19 cellular contexts compared by ENCODE assay signal in the genomic region with DNA sequence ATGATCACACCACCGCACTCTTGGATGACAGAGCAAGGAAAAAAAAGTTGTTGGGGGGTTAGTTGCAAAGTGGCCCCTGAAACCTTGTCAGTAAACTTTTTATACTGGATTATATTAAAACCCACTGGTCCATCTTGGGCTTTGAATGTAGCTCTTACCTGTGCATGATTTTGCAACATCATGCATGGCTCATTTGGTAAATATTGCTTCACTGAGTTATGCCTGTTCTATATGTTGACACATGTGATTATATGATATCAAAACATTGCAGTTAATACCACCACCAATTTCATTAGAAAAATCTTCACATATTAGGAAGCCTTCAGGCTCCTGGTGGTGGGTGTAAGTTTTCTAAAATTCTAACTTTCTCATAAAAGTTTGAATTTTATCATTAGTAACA. TPM values are rescaled to one million over a fixed set of nuclear protein-coding genes. Genes with fewer than 3 reads are reported as not detected.
DNase-seq lines count a peak whose midpoint lies in the region; ATAC-seq, FAIRE-seq and TF ChIP-seq lines count a peak whose summit lies in the region.
"Had no signal": no experiment of that assay in that cellular context is flagged by ENCODE, and none has a peak within 500 bp of the region (broad histone marks: within the 10 kb centered on the region; RNA-seq: fewer than 3 reads in every experiment).

No MANE protein-coding gene starts in this region.

- no peaks in the 10 kb centered on the region for H3K9me3 ChIP-seq in PC-3 (ENCODE audit: low read length)
- H3K9me3 ChIP-seq in astrocyte (ENCODE audit: insufficient read depth, low read depth, low read length) = no peaks in the 10 kb centered on the region
- H3K9me3 ChIP-seq in HepG2 (ENCODE audit: low read length) = no peaks in the 10 kb centered on the region
- H3K9me3 ChIP-seq: BLaER1 had no signal

- H3K4me1 ChIP-seq in PC-3 (ENCODE audit: insufficient read depth, low read length) (no peaks in the 10 kb centered on the region), astrocyte (ENCODE audit: insufficient read depth, low read length) (no peaks in the 10 kb centered on the region), HepG2 (ENCODE audit: insufficient read depth, low read length) (no peaks in the 10 kb centered on the region)
- H3K4me1 ChIP-seq: BLaER1 had no signal

- H3K4me3 ChIP-seq in PC-3 (ENCODE audit: low read length) = no peak overlapping the region
- H3K4me3 ChIP-seq in astrocyte (ENCODE audit: insufficient read depth, low read depth, low read length) = no peak overlapping the region
- no peak overlapping the region for H3K4me3 ChIP-seq in HepG2 (replicated peaks in 1 of 3; ENCODE audit: insufficient read depth in 1 of 3, low read depth in 2 of 3, low read length in 3 of 3)
- H3K4me3 ChIP-seq: BLaER1, GM23338 had no signal

- no peaks in the 10 kb centered on the region for H4K20me1 ChIP-seq in PC-3 (ENCODE audit: low read length)
- peaks cover 51% of the 10 kb centered on the region for H4K20me1 ChIP-seq in astrocyte (ENCODE audit: insufficient read depth, low read length)
- no peaks in the 10 kb centered on the region for H4K20me1 ChIP-seq in HepG2 (ENCODE audit: insufficient read depth, low read length)

- H3K79me2 ChIP-seq in PC-3 (ENCODE audit: low read length) (no peaks in the 10 kb centered on the region), astrocyte (ENCODE audit: insufficient read depth, low read length) (no peaks in the 10 kb centered on the region), HepG2 (ENCODE audit: insufficient read depth, low read length) (no peaks in the 10 kb centered on the region)

- H3K9ac ChIP-seq in PC-3 (ENCODE audit: low read length) = no peak overlapping the region
- H3K9ac ChIP-seq in astrocyte (ENCODE audit: low read length) = no peak overlapping the region
- H3K9ac ChIP-seq in HepG2 (ENCODE audit: insufficient read depth, low read depth, low read length) = no peak overlapping the region
- H3K9ac ChIP-seq: BLaER1 had no signal

- no peak for TF ChIP-seq POLR2A in HepG2 (IDR thresholded peaks at IDR 0.05; ENCODE audit: insufficient read depth in 1 of 2, low read depth in 2 of 2, low read length in 2 of 2)

- FAIRE-seq in astrocyte (lab: Jason Lieb, UNC) (no peak), HepG2 (lab: Jason Lieb, UNC) (no peak)
- FAIRE-seq: GM19239, HTR-8/SVneo had no signal

- H3K36me3 ChIP-seq in PC-3 (ENCODE audit: low read depth, low read length) = peaks cover 52% of the 10 kb centered on the region
- peaks cover 85% of the 10 kb centered on the region for H3K36me3 ChIP-seq in astrocyte (ENCODE audit: insufficient read depth, low read length)
- H3K36me3 ChIP-seq in HepG2 (replicated peaks in 1 of 2; ENCODE audit: control insufficient read depth in 1 of 2, insufficient read depth in 2 of 2, low read length in 2 of 2) = peaks cover 37 to 86% of the 10 kb centered on the region in 2 experiments

- no peak overlapping the region for H3K4me2 ChIP-seq in PC-3 (ENCODE audit: low read length)
- H3K4me2 ChIP-seq in astrocyte (ENCODE audit: low read length) = no peak overlapping the region
- H3K4me2 ChIP-seq in HepG2 (ENCODE audit: low read depth, low read length) = no peak overlapping the region
- H3K4me2 ChIP-seq: BLaER1, GM23338 had no signal

- H3F3A ChIP-seq in PC-3 (ENCODE audit: low read length, unreplicated experiment) = no peaks in the 10 kb centered on the region

- TF ChIP-seq EP300 in HepG2 (IDR thresholded peaks at IDR 0.05; ENCODE audit: low read depth in 2 of 2, low read length in 2 of 2) = no peak
- TF ChIP-seq EP300 in HepG2 (CRISPR knock-in tag; IDR thresholded peaks at IDR 0.05; ENCODE audit: borderline replicate concordance) = no peak

- H3K27ac ChIP-seq in PC-3 (ENCODE audit: low read length) (no peak overlapping the region), astrocyte (ENCODE audit: low read depth, low read length) (no peak overlapping the region), HepG2 (ENCODE audit: extremely low read length, insufficient read depth, low read length) (no peak overlapping the region)
- H3K27ac ChIP-seq: BLaER1 had no signal

- CTCF ChIA-PET in PC-3 (lab: Charles Lee) (no interaction called here), HepG2 (lab: Yijun Ruan, JAX; ENCODE audit: low intra/inter-chr PET ratio, low total read pairs) (no interaction called here)

- peak; percentile 35 for DNase-seq in PC-3
- no peak for DNase-seq in astrocyte (ENCODE audit: low read depth)
- no peak for DNase-seq in HepG2 (ENCODE audit: low spot score)
- DNase-seq in stimulated activated effector memory CD8-positive, alpha-beta T cell treated with anti-CD3 and anti-CD28 coated beads, Interleukin-12 subunit alpha, Interleukin-12 subunit beta, amount 100 ng/mL, for 72 hours (ENCODE audit: low spot score in 2 of 2) = no peak
- DNase-seq in KBM-7 = no peak
- no peak for DNase-seq in posterior cingulate gyrus
- DNase-seq in SHP77 (lab: John Stamatoyannopoulos, UW) = no peak
- DNase-seq: 8988T; CD4-positive, alpha-beta memory T cell; DMS153; DMS79 treated with DMSO at 0.1 percent for 48 hours; GF-D8; H9 had no signal

- H3K27me3 ChIP-seq in PC-3 (ENCODE audit: low read length) (no peaks in the 10 kb centered on the region), astrocyte (ENCODE audit: insufficient read depth, low read length) (no peaks in the 10 kb centered on the region), HepG2 (ENCODE audit: control insufficient read depth in 1 of 2, insufficient read depth in 2 of 2, low read length in 2 of 2) (no peaks in the 10 kb centered on the region)
- H3K27me3 ChIP-seq: BLaER1 had no signal

- H3K36me3 Mint-ChIP-seq in astrocyte (ENCODE audit: low read depth, unreplicated experiment) = peaks cover 38% of the 10 kb centered on the region
- peaks cover 100% of the 10 kb centered on the region for H3K36me3 Mint-ChIP-seq in stimulated activated effector memory CD8-positive, alpha-beta T cell treated with anti-CD3 and anti-CD28 coated beads, Interleukin-12 subunit alpha, Interleukin-12 subunit beta, amount 100 ng/mL, for 72 hours

- no peaks in the 10 kb centered on the region for H3K9me3 Mint-ChIP-seq in astrocyte (ENCODE audit: unreplicated experiment)
- no peaks in the 10 kb centered on the region for H3K9me3 Mint-ChIP-seq in stimulated activated effector memory CD8-positive, alpha-beta T cell treated with anti-CD3 and anti-CD28 coated beads, Interleukin-12 subunit alpha, Interleukin-12 subunit beta, amount 100 ng/mL, for 72 hours
- H3K9me3 Mint-ChIP-seq: CD14-positive monocyte; CD4-positive, alpha-beta memory T cell; GM23338; H9; IgD-negative memory B cell had no signal

- 94% methylated on average over 1 of the region's 1 CpG for WGBS in HepG2 (ENCODE audit: low lambda C conversion rate)

- no peak for ATAC-seq in PC-3
- ATAC-seq in HepG2 = no peak
- ATAC-seq in stimulated activated effector memory CD8-positive, alpha-beta T cell treated with anti-CD3 and anti-CD28 coated beads, Interleukin-12 subunit alpha, Interleukin-12 subunit beta, amount 100 ng/mL, for 72 hours = no peak
- ATAC-seq: GM23338 had no signal

- BruUV-seq in PC-3 (replicated peaks; lab: Mats Ljungman, UMichigan) (no TSS peak), HepG2 (replicated peaks; lab: Mats Ljungman, UMichigan) (no TSS peak)

- no peak overlapping the region for H3K4me3 Mint-ChIP-seq in astrocyte (ENCODE audit: unreplicated experiment)
- H3K4me3 Mint-ChIP-seq in stimulated activated effector memory CD8-positive, alpha-beta T cell treated with anti-CD3 and anti-CD28 coated beads, Interleukin-12 subunit alpha, Interleukin-12 subunit beta, amount 100 ng/mL, for 72 hours = no peak overlapping the region
- H3K4me3 Mint-ChIP-seq: CD14-positive monocyte; CD4-positive, alpha-beta memory T cell; GM23338; H9; IgD-negative memory B cell had no signal

- peaks cover 4% of the 10 kb centered on the region for H3K4me1 Mint-ChIP-seq in astrocyte (ENCODE audit: low read depth, unreplicated experiment)
- no peaks in the 10 kb centered on the region for H3K4me1 Mint-ChIP-seq in stimulated activated effector memory CD8-positive, alpha-beta T cell treated with anti-CD3 and anti-CD28 coated beads, Interleukin-12 subunit alpha, Interleukin-12 subunit beta, amount 100 ng/mL, for 72 hours
- H3K4me1 Mint-ChIP-seq: CD14-positive monocyte; CD4-positive, alpha-beta memory T cell; GM23338; H9; IgD-negative memory B cell had no signal

- no peaks in the 10 kb centered on the region for H3K27me3 Mint-ChIP-seq in astrocyte (ENCODE audit: low read depth, unreplicated experiment)
- H3K27me3 Mint-ChIP-seq: CD4-positive, alpha-beta memory T cell; IgD-negative memory B cell had no signal

- H3K27ac Mint-ChIP-seq in astrocyte (ENCODE audit: unreplicated experiment) = peak overlapping the region; percentile 78
- H3K27ac Mint-ChIP-seq in stimulated activated effector memory CD8-positive, alpha-beta T cell treated with anti-CD3 and anti-CD28 coated beads, Interleukin-12 subunit alpha, Interleukin-12 subunit beta, amount 100 ng/mL, for 72 hours = peak overlapping the region; percentile 64
- H3K27ac Mint-ChIP-seq: CD4-positive, alpha-beta memory T cell; GM23338; H9; IgD-negative memory B cell had no signal

- POLR2A ChIA-PET in PC-3 (lab: Charles Lee; ENCODE audit: unreplicated experiment) = no interaction called here
- POLR2A ChIA-PET in HepG2 (lab: Yijun Ruan, JAX) = no interaction called here

- no peak overlapping the region for H2AFZ ChIP-seq in PC-3 (ENCODE audit: low read length)
- no peak overlapping the region for H2AFZ ChIP-seq in astrocyte (ENCODE audit: low read depth, low read length)
- H2AFZ ChIP-seq in HepG2 (ENCODE audit: low read length) = no peak overlapping the region
- H2AFZ ChIP-seq: GM23338 had no signal

- in situ Hi-C loops in HepG2 (cut with HindIII; ENCODE audit: extremely low pct_ligation_motif_present, low pct_unique_long_range_greater_than_20kb) = no loop called here
- in situ Hi-C loops in KBM-7 (cut with MboI; ENCODE audit: low pct_unique_long_range_greater_than_20kb, low sequenced_read_pairs) = no loop called here

- no peaks in the 10 kb centered on the region for H3K9me2 ChIP-seq in PC-3 (replicated peaks; ENCODE audit: low read length)

- no peak for TF ChIP-seq RAD21 in HepG2 (CRISPR knock-in tag; IDR thresholded peaks at IDR 0.05)

- TF ChIP-seq CTCF in PC-3 (conservative IDR thresholded peaks at IDR 0.05; ENCODE audit: low read depth, low read length) (no peak), astrocyte (IDR thresholded peaks at IDR 0.05; ENCODE audit: insufficient read depth, low read depth, low read length) (no peak), HepG2 (CRISPR knock-in tag; IDR thresholded peaks at IDR 0.05) (no peak)

- intact Hi-C loops in PC-3 (cut with micrococcal nuclease) = no loop called here
- intact Hi-C loops in HepG2 (cut with micrococcal nuclease; ENCODE audit: unreplicated experiment) = no loop called here
- intact Hi-C loops in posterior cingulate gyrus (cut with DNase I) = no loop called here

RNA-seq across cellular contexts. Expression of a gene that starts 41.9 kb away (rescaled TPM):
- total RNA-seq in PC-3 (2014; rRNA removed) (185 and 196 TPM in 2 replicates), astrocyte (19.5 and 20.6 TPM in 2 replicates), HepG2 (2016; rRNA removed; fragmentation: Illumina TruSeq; extraction: Trizol) (31.1 and 40.2 TPM in 2 replicates)
- total RNA-seq in HepG2 (2016; cell fraction: cytosol; rRNA removed; fragmentation: Illumina TruSeq; extraction: Trizol; ENCODE audit: low read depth) = 35.7 and 35.9 TPM in 2 replicates
- 30.0 and 41.4 TPM in 2 replicates for total RNA-seq in HepG2 (2016; cell fraction: insoluble cytoplasmic fraction; rRNA removed; fragmentation: Illumina TruSeq; extraction: Trizol)
- total RNA-seq in HepG2 (2016; cell fraction: membrane; rRNA removed; fragmentation: Illumina TruSeq; extraction: Trizol) = 44.4 and 48.2 TPM in 2 replicates
- total RNA-seq in HepG2 (2016; cell fraction: nucleus; rRNA removed; fragmentation: Illumina TruSeq; extraction: Trizol) = 29.1 and 30.6 TPM in 2 replicates
- polyA plus RNA-seq in HepG2 (2011; rRNA removed) = 12.5 and 13.7 TPM in 2 replicates
- 8.1 and 18.6 TPM in 2 replicates for polyA plus RNA-seq in HepG2 (2011; cell fraction: cytosol; rRNA removed)
- polyA plus RNA-seq in HepG2 (2011; cell fraction: nucleus; rRNA removed) = 38.0 and 51.4 TPM in 2 replicates
- polyA plus RNA-seq in HepG2 (2012) = 3.2 and 5.6 TPM in 2 replicates
- polyA plus RNA-seq in HepG2 (2016; cell fraction: cytosol; fragmentation: Illumina TruSeq; extraction: Trizol; ENCODE audit: low read depth) = 38.3 and 39.4 TPM in 2 replicates
- polyA plus RNA-seq in HepG2 (2016; cell fraction: insoluble cytoplasmic fraction; fragmentation: Illumina TruSeq; extraction: Trizol; ENCODE audit: low read depth) = 29.4 and 33.1 TPM in 2 replicates
- polyA plus RNA-seq in HepG2 (2016; cell fraction: membrane; fragmentation: Illumina TruSeq; extraction: Trizol; ENCODE audit: low read depth) = 37.6 and 43.8 TPM in 2 replicates
- polyA plus RNA-seq in HepG2 (2016; cell fraction: nucleus; fragmentation: Illumina TruSeq; extraction: Trizol; ENCODE audit: insufficient read depth, low read depth) = 49.9 and 51.2 TPM in 2 replicates
- polyA minus RNA-seq in HepG2 (2011; rRNA and poly(A)+ RNA removed; ENCODE audit: low replicate concordance) = 21.4 and 223 TPM in 2 replicates
- 7.2 and 10.8 TPM in 2 replicates for polyA minus RNA-seq in HepG2 (2011; cell fraction: cytosol; rRNA and poly(A)+ RNA removed)
- polyA minus RNA-seq in HepG2 (2011; cell fraction: nucleus; rRNA and poly(A)+ RNA removed) = 9.3 and 12.7 TPM in 2 replicates
